In the genomic region with DNA sequence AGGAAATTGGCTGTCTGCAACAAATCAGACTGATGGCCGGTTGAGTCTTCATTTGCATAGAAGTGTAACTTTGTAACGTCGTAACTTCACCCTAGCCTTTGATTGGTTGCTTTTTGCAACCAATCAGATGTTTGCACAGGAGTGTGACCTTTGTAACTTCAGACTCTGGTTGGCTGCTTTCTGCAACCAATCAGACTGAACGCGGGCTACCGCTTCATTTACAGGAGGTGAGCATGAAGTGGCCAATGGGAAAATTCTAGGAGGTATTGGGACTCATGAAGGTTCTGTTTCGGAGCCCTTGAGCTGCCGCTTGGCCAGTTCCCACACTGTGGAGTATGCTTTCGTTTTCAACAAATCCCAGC, we compare ENCODE assay signal across 8 cellular contexts. TPM values are rescaled to one million over a fixed set of nuclear protein-coding genes. Genes with fewer than 3 reads are reported as not detected.
DNase-seq lines count a peak whose midpoint lies in the region; TF ChIP-seq lines count a peak whose summit lies in the region.

No MANE protein-coding gene starts in this region.

- no peaks in the 10 kb centered on the region for H4K20me1 ChIP-seq in SU-DHL-6 (ENCODE audit: low read depth, low read length)

- peak overlapping the region; percentile 48 for H3K27ac ChIP-seq in SU-DHL-6 (ENCODE audit: low read depth, low read length)

- DNase-seq in NK-92 treated with Interleukin-12 subunit alpha and Interleukin-12 subunit beta, amount 100 ng/mL, for 24 hours (lab: John Stamatoyannopoulos, UW), result peak; percentile 47
- DNase-seq in NK-92 (lab: John Stamatoyannopoulos, UW; ENCODE audit: unreplicated experiment), result no peak
- peak; percentile 22 for DNase-seq in HFF-Myc (ENCODE audit: extremely low read depth, low read depth)
- DNase-seq in NAMALWA (ENCODE audit: low spot score), result peak; percentile 93
- no peak for DNase-seq in chondrocyte (ENCODE audit: low spot score)
- peak; percentile 84 for DNase-seq in kidney tubule cell (ENCODE audit: low spot score)
- peak; percentile 32 to 54 for DNase-seq in stimulated activated CD4-positive, alpha-beta T cell treated with anti-CD3 and anti-CD28 coated beads, Interleukin-2, amount 100 ng/mL, for 24 hours

- H3K4me2 ChIP-seq in SU-DHL-6 (ENCODE audit: low read depth, low read length, poor library complexity, severe bottlenecking), result peak overlapping the region; percentile 65

- H3K36me3 Mint-ChIP-seq in chondrocyte (ENCODE audit: low read depth), result peaks cover 24% of the 10 kb centered on the region

- H3K9ac ChIP-seq in SU-DHL-6 (ENCODE audit: low read length), result peak overlapping the region; percentile 71

- H3K36me3 ChIP-seq in SU-DHL-6 (ENCODE audit: low read length), result peaks cover 1% of the 10 kb centered on the region

- peaks cover 36% of the 10 kb centered on the region for H3K9me3 Mint-ChIP-seq in chondrocyte (ENCODE audit: low read depth)

- H3K27me3 Mint-ChIP-seq in chondrocyte (ENCODE audit: low read depth), result no peaks in the 10 kb centered on the region

- H3K9me2 ChIP-seq in SU-DHL-6 (replicated peaks; ENCODE audit: insufficient read depth, low read length), result no peaks in the 10 kb centered on the region

- H3K27me3 ChIP-seq in SU-DHL-6 (ENCODE audit: low read length), result no peaks in the 10 kb centered on the region

- peaks cover 2% of the 10 kb centered on the region; the same call in 1 of the 2 replicates for H3K9me3 ChIP-seq in SU-DHL-6 (ENCODE audit: insufficient read depth, low read length)

- peak overlapping the region; percentile 70 for H3K4me3 ChIP-seq in HFF-Myc (replicated peaks; ENCODE audit: low read depth, low read length)
- peak overlapping the region; percentile 67 for H3K4me3 ChIP-seq in SU-DHL-6 (ENCODE audit: insufficient read depth, low read length, poor library complexity, severe bottlenecking)

- H3F3A ChIP-seq in SU-DHL-6 (ENCODE audit: insufficient read depth), result no peaks in the 10 kb centered on the region

- peaks cover 15% of the 10 kb centered on the region for H3K79me2 ChIP-seq in SU-DHL-6 (ENCODE audit: insufficient read depth, low read length)

- peak overlapping the region; percentile 95 for H3K27ac Mint-ChIP-seq in chondrocyte (ENCODE audit: unreplicated experiment)

- peaks cover 11% of the 10 kb centered on the region for H3K4me1 Mint-ChIP-seq in chondrocyte (ENCODE audit: low read depth)

- peak overlapping the region; percentile 87 for H2AFZ ChIP-seq in SU-DHL-6 (ENCODE audit: low read depth, low read length, severe bottlenecking)

- peak overlapping the region; percentile 89 for H3K4me3 Mint-ChIP-seq in chondrocyte (ENCODE audit: unreplicated experiment)

- TF ChIP-seq CTCF in HFF-Myc (IDR thresholded peaks at IDR 0.05; ENCODE audit: low read depth, low read length, missing control alignments) (no peak), SU-DHL-6 (IDR thresholded peaks at IDR 0.05; ENCODE audit: insufficient read depth, low read length, poor library complexity, severe bottlenecking) (no peak), chondrocyte (IDR thresholded peaks at IDR 0.05) (no peak)

RNA-seq across cellular contexts. Expression of a gene that starts 0.4 kb away (rescaled TPM):
- total RNA-seq in chondrocyte, result 9.9 to 16.6 TPM (median 10.8 TPM) in 3 replicates

RNA-seq across cellular contexts. Expression of a gene that starts 13.9 kb away (rescaled TPM):
- 6.9 to 12.2 TPM (median 10.5 TPM) in 3 replicates for total RNA-seq in chondrocyte

RNA-seq across cellular contexts. Expression of a gene that starts 39.3 kb away (rescaled TPM):
- 3.7 to 8.5 TPM (median 4.4 TPM) in 3 replicates for total RNA-seq in chondrocyte

Comparison
In these comparisons a context has a peak if more than half of its experiments do, and no peak if none do; other contexts are left out.
1. DNase-seq: peak in NK-92 treated with Interleukin-12 subunit alpha and Interleukin-12 subunit beta, amount 100 ng/mL, for 24 hours (single experiment), HFF-Myc (single experiment), NAMALWA (single experiment), kidney tubule cell (single experiment) and stimulated activated CD4-positive, alpha-beta T cell treated with anti-CD3 and anti-CD28 coated beads, Interleukin-2, amount 100 ng/mL, for 24 hours (2 of 2); none in NK-92 (single experiment) and chondrocyte (single experiment).